In the genomic region with DNA sequence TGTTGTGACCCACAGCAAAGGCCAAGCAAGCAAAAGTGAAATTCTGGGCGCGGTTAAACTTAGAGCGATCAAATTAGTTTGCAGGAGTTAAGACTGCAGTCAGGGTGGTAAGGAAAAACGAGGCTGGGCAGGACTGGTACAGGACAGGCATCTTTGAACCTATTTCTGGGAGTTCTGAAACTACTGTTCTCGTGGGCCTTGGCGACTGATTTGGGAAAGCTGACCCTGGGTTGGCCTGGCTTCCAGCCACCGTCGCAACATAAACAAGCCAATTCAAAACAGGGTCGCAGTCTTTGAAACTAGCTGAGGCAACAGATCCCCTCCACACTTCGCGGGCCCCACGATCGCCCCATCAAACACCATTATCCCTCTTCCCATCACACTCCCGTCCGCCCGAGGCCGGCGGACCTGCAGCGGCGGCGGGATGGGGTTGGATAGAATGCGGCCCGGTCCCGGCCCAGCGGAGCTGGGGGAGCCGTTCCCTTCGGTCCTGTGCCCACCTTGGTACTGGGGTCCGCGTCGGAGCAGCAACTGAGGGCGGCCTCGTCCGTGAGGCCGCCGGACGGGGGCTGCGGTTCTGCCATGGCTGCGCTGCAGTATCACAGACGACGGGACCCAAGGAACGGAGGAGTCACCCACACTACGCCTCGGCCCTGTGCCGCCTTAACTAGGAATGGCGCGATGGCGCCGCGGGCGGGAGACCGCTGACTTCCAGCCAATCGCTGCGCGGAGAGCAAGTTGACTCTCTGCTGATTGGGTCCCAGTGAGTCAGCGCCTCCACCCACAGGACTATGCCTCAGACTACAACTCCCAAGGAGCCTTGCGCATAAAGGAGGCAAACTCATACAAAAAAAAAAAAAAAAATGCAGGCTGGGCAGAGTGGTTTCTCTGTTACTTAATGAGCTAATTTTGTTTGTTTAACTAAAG, we compare ENCODE assay signal across 1 cellular context.
TF ChIP-seq lines count a peak whose summit lies in the region.

A gene (minus strand): TSS at position 675 of the 927 bp plus-strand sequence. CDS start 91 bp downstream, at position 584.

TF ChIP-seq in liver, 16 proteins besides CTCF, POLR2A, EP300 and RAD21 (continued from another document):
- TF ChIP-seq, protein P1, sequence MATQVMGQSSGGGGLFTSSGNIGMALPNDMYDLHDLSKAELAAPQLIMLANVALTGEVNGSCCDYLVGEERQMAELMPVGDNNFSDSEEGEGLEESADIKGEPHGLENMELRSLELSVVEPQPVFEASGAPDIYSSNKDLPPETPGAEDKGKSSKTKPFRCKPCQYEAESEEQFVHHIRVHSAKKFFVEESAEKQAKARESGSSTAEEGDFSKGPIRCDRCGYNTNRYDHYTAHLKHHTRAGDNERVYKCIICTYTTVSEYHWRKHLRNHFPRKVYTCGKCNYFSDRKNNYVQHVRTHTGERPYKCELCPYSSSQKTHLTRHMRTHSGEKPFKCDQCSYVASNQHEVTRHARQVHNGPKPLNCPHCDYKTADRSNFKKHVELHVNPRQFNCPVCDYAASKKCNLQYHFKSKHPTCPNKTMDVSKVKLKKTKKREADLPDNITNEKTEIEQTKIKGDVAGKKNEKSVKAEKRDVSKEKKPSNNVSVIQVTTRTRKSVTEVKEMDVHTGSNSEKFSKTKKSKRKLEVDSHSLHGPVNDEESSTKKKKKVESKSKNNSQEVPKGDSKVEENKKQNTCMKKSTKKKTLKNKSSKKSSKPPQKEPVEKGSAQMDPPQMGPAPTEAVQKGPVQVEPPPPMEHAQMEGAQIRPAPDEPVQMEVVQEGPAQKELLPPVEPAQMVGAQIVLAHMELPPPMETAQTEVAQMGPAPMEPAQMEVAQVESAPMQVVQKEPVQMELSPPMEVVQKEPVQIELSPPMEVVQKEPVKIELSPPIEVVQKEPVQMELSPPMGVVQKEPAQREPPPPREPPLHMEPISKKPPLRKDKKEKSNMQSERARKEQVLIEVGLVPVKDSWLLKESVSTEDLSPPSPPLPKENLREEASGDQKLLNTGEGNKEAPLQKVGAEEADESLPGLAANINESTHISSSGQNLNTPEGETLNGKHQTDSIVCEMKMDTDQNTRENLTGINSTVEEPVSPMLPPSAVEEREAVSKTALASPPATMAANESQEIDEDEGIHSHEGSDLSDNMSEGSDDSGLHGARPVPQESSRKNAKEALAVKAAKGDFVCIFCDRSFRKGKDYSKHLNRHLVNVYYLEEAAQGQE (IDR thresholded peaks at IDR 0.05), result peak; percentile 84
- TF ChIP-seq, protein P2, sequence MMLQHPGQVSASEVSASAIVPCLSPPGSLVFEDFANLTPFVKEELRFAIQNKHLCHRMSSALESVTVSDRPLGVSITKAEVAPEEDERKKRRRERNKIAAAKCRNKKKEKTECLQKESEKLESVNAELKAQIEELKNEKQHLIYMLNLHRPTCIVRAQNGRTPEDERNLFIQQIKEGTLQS (IDR thresholded peaks at IDR 0.05), result no peak
- TF ChIP-seq FOXA2 (IDR thresholded peaks at IDR 0.05), result peak; percentile 82
- peak; percentile 61 for TF ChIP-seq FOXA1 (IDR thresholded peaks at IDR 0.05)
- TF ChIP-seq, protein P3, sequence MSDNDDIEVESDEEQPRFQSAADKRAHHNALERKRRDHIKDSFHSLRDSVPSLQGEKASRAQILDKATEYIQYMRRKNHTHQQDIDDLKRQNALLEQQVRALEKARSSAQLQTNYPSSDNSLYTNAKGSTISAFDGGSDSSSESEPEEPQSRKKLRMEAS (IDR thresholded peaks at IDR 0.05), result no peak
- peak; percentile 40 to 49 for TF ChIP-seq HNF4A (conservative IDR thresholded peaks at IDR 0.05)
- TF ChIP-seq YY1 (IDR thresholded peaks at IDR 0.05), result peak; percentile 97
- TF ChIP-seq HNF4G (IDR thresholded peaks at IDR 0.05), result no peak
- TF ChIP-seq RXRA (IDR thresholded peaks at IDR 0.05), result peak; percentile 6 to 9
- TF ChIP-seq, protein P4, sequence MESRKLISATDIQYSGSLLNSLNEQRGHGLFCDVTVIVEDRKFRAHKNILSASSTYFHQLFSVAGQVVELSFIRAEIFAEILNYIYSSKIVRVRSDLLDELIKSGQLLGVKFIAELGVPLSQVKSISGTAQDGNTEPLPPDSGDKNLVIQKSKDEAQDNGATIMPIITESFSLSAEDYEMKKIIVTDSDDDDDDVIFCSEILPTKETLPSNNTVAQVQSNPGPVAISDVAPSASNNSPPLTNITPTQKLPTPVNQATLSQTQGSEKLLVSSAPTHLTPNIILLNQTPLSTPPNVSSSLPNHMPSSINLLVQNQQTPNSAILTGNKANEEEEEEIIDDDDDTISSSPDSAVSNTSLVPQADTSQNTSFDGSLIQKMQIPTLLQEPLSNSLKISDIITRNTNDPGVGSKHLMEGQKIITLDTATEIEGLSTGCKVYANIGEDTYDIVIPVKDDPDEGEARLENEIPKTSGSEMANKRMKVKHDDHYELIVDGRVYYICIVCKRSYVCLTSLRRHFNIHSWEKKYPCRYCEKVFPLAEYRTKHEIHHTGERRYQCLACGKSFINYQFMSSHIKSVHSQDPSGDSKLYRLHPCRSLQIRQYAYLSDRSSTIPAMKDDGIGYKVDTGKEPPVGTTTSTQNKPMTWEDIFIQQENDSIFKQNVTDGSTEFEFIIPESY (IDR thresholded peaks at IDR 0.05), result no peak
- no peak for TF ChIP-seq NR2F2 (IDR thresholded peaks at IDR 0.05)
- TF ChIP-seq JUND (IDR thresholded peaks at IDR 0.05), result peak; percentile 90 to 92
- no peak for TF ChIP-seq EGR1 (IDR thresholded peaks at IDR 0.05; ENCODE audit: low read depth in 2 of 2)
- no peak for TF ChIP-seq GABPA (IDR thresholded peaks at IDR 0.05 in 1 of 2, conservative IDR thresholded peaks at IDR 0.05 in 1 of 2)
